In genomic region chr12:51829641-51830040, GRCh38 we compare ENCODE assay signal across 24 cellular contexts. TPM values are rescaled to one million over a fixed set of nuclear protein-coding genes. Genes with fewer than 3 reads are reported as not detected.
DNase-seq lines count a peak whose midpoint lies in the region; ATAC-seq and TF ChIP-seq lines count a peak whose summit lies in the region.
"Had no signal": no experiment of that assay in that cellular context is flagged by ENCODE, and none has a peak within 500 bp of the region (broad histone marks: within the 10 kb centered on the region; RNA-seq: fewer than 3 reads in every experiment).

No MANE protein-coding gene starts in this region.

- H3K56ac ChIP-seq in mesendoderm (ENCODE audit: low read length), result peak overlapping the region; percentile 29

- no peak overlapping the region for H3K4me3 ChIP-seq in BLaER1 treated with 17β-estradiol and CSF1 and Interleukin-3, amounts not matched to agents 10 nM and 100 nM
- H3K4me3 ChIP-seq in HUES48 (ENCODE audit: low read depth, low read length), result no peak overlapping the region
- H3K4me3 ChIP-seq in mesendoderm (ENCODE audit: low read length), result no peak overlapping the region
- H3K4me3 ChIP-seq in CD8-positive, alpha-beta memory T cell (ENCODE audit: low read length), result no peak overlapping the region
- no peak overlapping the region for H3K4me3 ChIP-seq in brain microvascular endothelial cell (ENCODE audit: low read depth, low read length)
- H3K4me3 ChIP-seq: MG63 had no signal

- intact Hi-C loops in CD4-positive, alpha-beta T cell (cut with DNase I, micrococcal nuclease), result loop anchor here in 1 of 2 experiments (10.0 kb wide), 1 partner anchor 245 kb away; the partner anchor contains the start of gene SMIM41

- H3K4me2 ChIP-seq in BLaER1 treated with 17β-estradiol and CSF1 and Interleukin-3, amounts not matched to agents 10 nM and 100 nM, result peak overlapping the region in 9 of 11 experiments; percentile 80 to 99 (median 90); a peak in 18 of 22 replicates
- no peak overlapping the region for H3K4me2 ChIP-seq in mesendoderm (ENCODE audit: low read length)

- no peak overlapping the region for H3K23ac ChIP-seq in mesendoderm (ENCODE audit: low read length)

- H4K5ac ChIP-seq in mesendoderm (ENCODE audit: low read length), result no peak overlapping the region

- H4K8ac ChIP-seq in mesendoderm (ENCODE audit: low read depth, low read length), result no peak overlapping the region

- H3K4me1 Mint-ChIP-seq in brain, result peaks cover 49% of the 10 kb centered on the region
- H3K4me1 Mint-ChIP-seq in CD4-positive, alpha-beta T cell (ENCODE audit: low read depth), result peaks cover 27% of the 10 kb centered on the region
- peaks cover 20 to 29% (median 28%) of the 10 kb centered on the region in 3 donors for H3K4me1 Mint-ChIP-seq in CD8-positive, alpha-beta memory T cell
- H3K4me1 Mint-ChIP-seq in HFFc6 (ENCODE audit: low read depth), result peaks cover 11% of the 10 kb centered on the region

- POLR2A ChIA-PET in CD4-positive, alpha-beta T cell (lab: Charles Lee), result interaction anchor here (1.5 kb wide), 1 partner anchor 9 kb away, joined by 10 read pairs; no protein-coding TSS in a partner anchor
- POLR2A ChIA-PET in CD8-positive, alpha-beta memory T cell (lab: Charles Lee), result interaction anchor here (0.6 to 1.0 kb wide), 2 partner anchors 13 to 757 kb away, joined by 3 read pairs; no protein-coding TSS in a partner anchor

- H2AK5ac ChIP-seq in mesendoderm (ENCODE audit: low read length), result no peak overlapping the region

- peak overlapping the region in 1 of 11 experiments; percentile 49; a peak in 1 of 22 replicates for H3K9ac ChIP-seq in BLaER1 treated with 17β-estradiol and CSF1 and Interleukin-3, amounts not matched to agents 10 nM and 100 nM
- H3K9ac ChIP-seq in HUES48 (ENCODE audit: low read depth, low read length) (no peak overlapping the region), mesendoderm (ENCODE audit: low read length) (no peak overlapping the region)

- no peak for TF ChIP-seq CTCF in brain (conservative IDR thresholded peaks at IDR 0.05)
- no peak for TF ChIP-seq CTCF in CD4-positive, alpha-beta T cell (IDR thresholded peaks at IDR 0.05)
- TF ChIP-seq CTCF in brain microvascular endothelial cell (IDR thresholded peaks at IDR 0.05; ENCODE audit: low read depth, low read length, missing control alignments), result no peak
- TF ChIP-seq CTCF in HFFc6 (IDR thresholded peaks at IDR 0.05), result no peak

- no peaks in the 10 kb centered on the region for H3K9me3 ChIP-seq in BLaER1 treated with 17β-estradiol and CSF1 and Interleukin-3, amounts not matched to agents 10 nM and 100 nM (replicated peaks in 1 of 11)
- H3K9me3 ChIP-seq in HUES48 (ENCODE audit: control insufficient read depth, insufficient read depth, low read length), result no peaks in the 10 kb centered on the region
- H3K9me3 ChIP-seq in CD4-positive, alpha-beta T cell (ENCODE audit: control insufficient read depth, low read length), result no peaks in the 10 kb centered on the region
- H3K9me3 ChIP-seq in CD8-positive, alpha-beta memory T cell (ENCODE audit: low read length), result no peaks in the 10 kb centered on the region
- H3K9me3 ChIP-seq: Caco-2, MG63 had no signal

- peak overlapping the region in 4 of 5 experiments; percentile 19 to 91 (median 52) for H3K27ac Mint-ChIP-seq in brain
- H3K27ac Mint-ChIP-seq in CD4-positive, alpha-beta T cell, result no peak overlapping the region
- H3K27ac Mint-ChIP-seq in CD8-positive, alpha-beta memory T cell, result peak overlapping the region in 1 of 8 donors; percentile 17
- H3K27ac Mint-ChIP-seq in HFFc6, result no peak overlapping the region
- H3K27ac Mint-ChIP-seq: CD4-positive, CD25-positive, alpha-beta regulatory T cell had no signal

- H3K4me1 ChIP-seq in BLaER1 treated with 17β-estradiol and CSF1 and Interleukin-3, amounts not matched to agents 10 nM and 100 nM, result peaks cover 68 to 98% (median 89%) of the 10 kb centered on the region in 10 experiments
- peaks cover 41% of the 10 kb centered on the region for H3K4me1 ChIP-seq in HUES48 (ENCODE audit: control insufficient read depth, insufficient read depth, low read length)
- H3K4me1 ChIP-seq in mesendoderm (ENCODE audit: control insufficient read depth, low read depth, low read length), result peaks cover 12% of the 10 kb centered on the region
- peaks cover 25% of the 10 kb centered on the region for H3K4me1 ChIP-seq in CD8-positive, alpha-beta memory T cell (ENCODE audit: insufficient read depth, low read length)
- H3K4me1 ChIP-seq: Caco-2 had no signal

- no peak overlapping the region for H3K4ac ChIP-seq in mesendoderm (ENCODE audit: low read depth, low read length)

- H2BK120ac ChIP-seq in mesendoderm (ENCODE audit: low read depth, low read length), result no peak overlapping the region

- ATAC-seq in CD4-positive, alpha-beta T cell (ENCODE audit: poor library complexity), result no peak
- ATAC-seq: HCT116 had no signal

- in situ Hi-C loops in brain microvascular endothelial cell (cut with HindIII; ENCODE audit: low pct_ligation_motif_present, low sequenced_read_pairs), result no loop called here

- H3K36me3 ChIP-seq in BLaER1 treated with 17β-estradiol and CSF1 and Interleukin-3, amounts not matched to agents 10 nM and 100 nM, result peaks cover 0 to 4% (median 0%) of the 10 kb centered on the region in 11 experiments; a peak in 2 of 22 replicates
- H3K36me3 ChIP-seq in HUES48 (ENCODE audit: control insufficient read depth, insufficient read depth, low read length) (no peaks in the 10 kb centered on the region), mesendoderm (ENCODE audit: control insufficient read depth, insufficient read depth, low read length) (no peaks in the 10 kb centered on the region), brain microvascular endothelial cell (replicated peaks) (no peaks in the 10 kb centered on the region)
- H3K36me3 ChIP-seq in CD8-positive, alpha-beta memory T cell (ENCODE audit: insufficient read depth, low read length), result no peaks in the 10 kb centered on the region
- H3K36me3 ChIP-seq: MG63 had no signal

- H3K18ac ChIP-seq in mesendoderm (ENCODE audit: low read length), result no peak overlapping the region

- DNase-seq in mesendoderm (no peak), brain microvascular endothelial cell (no peak), HFFc6 (no peak)
- DNase-seq in CD4-positive, alpha-beta T cell, result no peak
- DNase-seq in CD8-positive, alpha-beta memory T cell, result no peak
- DNase-seq: Caco-2; CD4-positive, CD25-positive, alpha-beta regulatory T cell; GOT3; KG1; MG63; NCI-H1694; NCI-H2227 treated with DMSO at 0.1 percent for 48 hours; NCI-H526 treated with DMSO at 0.1 percent for 48 hours; RPMI8226; SHP77 had no signal

- WGBS in mesendoderm (ENCODE audit: extremely low coverage, insufficient coverage, low lambda C conversion rate), result no CpG with 5 or more reads among the region's 1 CpG

- H3K27me3 Mint-ChIP-seq in brain (peaks cover 3% of the 10 kb centered on the region), HFFc6 (ENCODE audit: insufficient read depth) (peaks cover 31% of the 10 kb centered on the region)
- H3K27me3 Mint-ChIP-seq in CD4-positive, alpha-beta T cell, result peaks cover 35% of the 10 kb centered on the region
- H3K27me3 Mint-ChIP-seq in CD8-positive, alpha-beta memory T cell, result peaks cover 37 to 48% of the 10 kb centered on the region in 2 donors

- H3K79me2 ChIP-seq in mesendoderm (ENCODE audit: control insufficient read depth, insufficient read depth, low read length), result no peaks in the 10 kb centered on the region

- peak overlapping the region in 7 of 11 experiments; percentile 4 to 94 (median 65); a peak in 13 of 22 replicates for H3K27ac ChIP-seq in BLaER1 treated with 17β-estradiol and CSF1 and Interleukin-3, amounts not matched to agents 10 nM and 100 nM
- H3K27ac ChIP-seq in HUES48 (ENCODE audit: low read depth, low read length) (peak overlapping the region; percentile 81), mesendoderm (ENCODE audit: low read depth, low read length) (no peak overlapping the region), brain microvascular endothelial cell (no peak overlapping the region)
- H3K27ac ChIP-seq in CD4-positive, alpha-beta T cell (ENCODE audit: low read depth, low read length), result no peak overlapping the region
- H3K27ac ChIP-seq in CD8-positive, alpha-beta memory T cell (ENCODE audit: low read depth, low read length), result no peak overlapping the region

- peaks cover 0 to 3% (median 0%) of the 10 kb centered on the region in 11 experiments; a peak in 1 of 22 replicates for H3K27me3 ChIP-seq in BLaER1 treated with 17β-estradiol and CSF1 and Interleukin-3, amounts not matched to agents 10 nM and 100 nM
- H3K27me3 ChIP-seq in HUES48 (ENCODE audit: control insufficient read depth, insufficient read depth, low read length) (no peaks in the 10 kb centered on the region), mesendoderm (ENCODE audit: insufficient read depth, low read length, poor library complexity) (no peaks in the 10 kb centered on the region), brain microvascular endothelial cell (replicated peaks) (peaks cover 7% of the 10 kb centered on the region)
- peaks cover 5% of the 10 kb centered on the region for H3K27me3 ChIP-seq in CD4-positive, alpha-beta T cell (ENCODE audit: control insufficient read depth, insufficient read depth, low read length)
- H3K27me3 ChIP-seq in CD8-positive, alpha-beta memory T cell (ENCODE audit: insufficient read depth, low read length, poor library complexity, severe bottlenecking), result peaks cover 8% of the 10 kb centered on the region

- H3K79me1 ChIP-seq in mesendoderm (ENCODE audit: low read length), result no peaks in the 10 kb centered on the region

- H3K4me3 Mint-ChIP-seq in brain (no peak overlapping the region), HFFc6 (no peak overlapping the region)
- no peak overlapping the region for H3K4me3 Mint-ChIP-seq in CD4-positive, alpha-beta T cell
- no peak overlapping the region for H3K4me3 Mint-ChIP-seq in CD8-positive, alpha-beta memory T cell
- H3K4me3 Mint-ChIP-seq: CD4-positive, CD25-positive, alpha-beta regulatory T cell had no signal

- H2BK15ac ChIP-seq in mesendoderm (replicated peaks; ENCODE audit: low read depth), result no peak overlapping the region

- no peaks in the 10 kb centered on the region for H4K20me1 ChIP-seq in BLaER1 treated with 17β-estradiol and CSF1 and Interleukin-3, amounts not matched to agents 10 nM and 100 nM

- no peak overlapping the region for H2BK5ac ChIP-seq in mesendoderm (ENCODE audit: low read length)

- H3K36me3 Mint-ChIP-seq in brain (no peaks in the 10 kb centered on the region), HFFc6 (ENCODE audit: low read depth) (no peaks in the 10 kb centered on the region)
- H3K36me3 Mint-ChIP-seq in CD4-positive, alpha-beta T cell (ENCODE audit: low read depth), result no peaks in the 10 kb centered on the region
- peaks cover 0 to 5% (median 0%) of the 10 kb centered on the region in 3 donors for H3K36me3 Mint-ChIP-seq in CD8-positive, alpha-beta memory T cell
- H3K36me3 Mint-ChIP-seq: CD4-positive, CD25-positive, alpha-beta regulatory T cell had no signal

- CTCF ChIA-PET in CD4-positive, alpha-beta T cell (lab: Charles Lee), result no interaction called here
- CTCF ChIA-PET in CD8-positive, alpha-beta memory T cell (lab: Charles Lee), result interaction anchor here (1.6 kb wide), 1 partner anchor 9 kb away, joined by 5 read pairs; no protein-coding TSS in a partner anchor

- peaks cover 0 to 4% (median 0%) of the 10 kb centered on the region in 5 experiments for H3K9me3 Mint-ChIP-seq in brain
- H3K9me3 Mint-ChIP-seq in CD4-positive, alpha-beta T cell, result no peaks in the 10 kb centered on the region
- H3K9me3 Mint-ChIP-seq in CD8-positive, alpha-beta memory T cell, result no peaks in the 10 kb centered on the region
- no peaks in the 10 kb centered on the region for H3K9me3 Mint-ChIP-seq in HFFc6

RNA-seq across cellular contexts. Expression of gene FIGNL2, which starts 18.9 kb away (rescaled TPM):
- 0.46 TPM for polyA plus RNA-seq in brain (ENCODE audit: insufficient read depth, low read depth, low replicate concordance)
- 0.77 TPM for polyA plus RNA-seq in mesendoderm (2013, experiment 1 of 2)
- 0.69 TPM for polyA plus RNA-seq in mesendoderm (2013, experiment 2 of 2)
- total RNA-seq in CD4-positive, alpha-beta T cell, result 1 to 10 TPM; 1.2 to 1.3 TPM
- under 1 TPM; 0.42 to 0.70 TPM for total RNA-seq in CD8-positive, alpha-beta memory T cell
- polyA plus RNA-seq in CD8-positive, alpha-beta memory T cell, result 0.12 TPM
- not detected for total RNA-seq in HFFc6 (2021; fragmentation: NEBNext Ultra II Directional; extraction: Animal tissue kit (Norgen Biotek cat#: 25700))

RNA-seq across cellular contexts. Expression of gene ANKRD33, which starts 58.3 kb away (rescaled TPM):
- not detected for polyA plus RNA-seq in brain (ENCODE audit: insufficient read depth, low read depth, low replicate concordance)
- not detected for polyA plus RNA-seq in mesendoderm (2013, experiment 1 of 2)
- 0.03 TPM for polyA plus RNA-seq in mesendoderm (2013, experiment 2 of 2)
- total RNA-seq in CD4-positive, alpha-beta T cell, result not detected
- not detected for total RNA-seq in CD8-positive, alpha-beta memory T cell
- polyA plus RNA-seq in CD8-positive, alpha-beta memory T cell, result not detected
- not detected for total RNA-seq in HFFc6 (2021; fragmentation: NEBNext Ultra II Directional; extraction: Animal tissue kit (Norgen Biotek cat#: 25700))
- total RNA-seq: A172; Caco-2; CD4-positive, CD25-positive, alpha-beta regulatory T cell; HT1080; NCI-H460; SK-MEL-5 had no signal
- polyA plus RNA-seq: BJ; CD4-positive, CD25-positive, alpha-beta regulatory T cell had no signal

Comparison
In these comparisons a context has a peak if more than half of its experiments do, and no peak if none do; other contexts are left out.
1. H3K27ac ChIP-seq: peak in BLaER1 treated with 17β-estradiol and CSF1 and Interleukin-3, amounts not matched to agents 10 nM and 100 nM (7 of 11) and HUES48 (single experiment); none in mesendoderm (single experiment), CD4-positive, alpha-beta T cell (single experiment), CD8-positive, alpha-beta memory T cell (single experiment) and brain microvascular endothelial cell (single experiment).
2. H3K27ac Mint-ChIP-seq: peak in brain (4 of 5); none in CD4-positive, alpha-beta T cell (single experiment) and HFFc6 (single experiment).